21 cellular contexts compared by ENCODE assay signal in genomic region chr4:176676901-176677300, GRCh38.
"Had no signal": no experiment of that assay in that cellular context is flagged by ENCODE, and none has a peak within 500 bp of the region (broad histone marks: within the 10 kb centered on the region; RNA-seq: fewer than 3 reads in every experiment).

No MANE protein-coding gene starts in this region.

- H3K27me3 ChIP-seq: esophagus squamous epithelium, gastroesophageal sphincter, hepatocyte, sigmoid colon, stomach had no signal

- H3K27ac ChIP-seq: epithelial cell of prostate, esophagus squamous epithelium, gastroesophageal sphincter, hepatocyte, lower lobe of right lung, parathyroid adenoma, psoas muscle, sigmoid colon, skin epidermis, stomach had no signal

- H3K4me1 ChIP-seq: esophagus squamous epithelium, parathyroid adenoma had no signal

- H3K9me3 ChIP-seq: esophagus squamous epithelium, gastroesophageal sphincter, lower lobe of right lung, psoas muscle, sigmoid colon, stomach had no signal

- ATAC-seq: effector memory CD8-positive, alpha-beta T cell; gastroesophageal sphincter; lower lobe of right lung; natural killer cell treated with Interleukin-12 subunit alpha and Interleukin-12 subunit beta and Interleukin-15 and Interleukin-18, amount 100 ng/mL, for 72 hours; psoas muscle had no signal

- H3K36me3 ChIP-seq: esophagus squamous epithelium, gastroesophageal sphincter, lower lobe of right lung, sigmoid colon, stomach had no signal

- H3K4me3 ChIP-seq: esophagus squamous epithelium, gastroesophageal sphincter, hepatocyte, lower lobe of right lung, psoas muscle, sigmoid colon, skin epidermis, stomach had no signal

- DNase-seq: cerebellar nuclear complex; effector memory CD8-positive, alpha-beta T cell; esophagus squamous epithelium; foreskin fibroblast; glutamatergic neuron; lower lobe of right lung; midbrain; occipital lobe; psoas muscle; retina; sigmoid colon; stimulated activated CD4-positive, alpha-beta T cell treated with anti-CD3 and anti-CD28 coated beads, Interleukin-12 subunit alpha, Interleukin-12 subunit beta, amount 100 ng/mL, for 4 hours; stimulated activated naive CD4-positive, alpha-beta T cell; stomach; substantia nigra had no signal
